ENCODE assay signal across 14 cellular contexts in genomic region chr7:973312-973711, GRCh38. TPM values are rescaled to one million over a fixed set of nuclear protein-coding genes. Genes with fewer than 3 reads are reported as not detected.
DNase-seq lines count a peak whose midpoint lies in the region; ATAC-seq and TF ChIP-seq lines count a peak whose summit lies in the region.
"Had no signal": no experiment of that assay in that cellular context is flagged by ENCODE, and none has a peak within 500 bp of the region (broad histone marks: within the 10 kb centered on the region; RNA-seq: fewer than 3 reads in every experiment).

No MANE protein-coding gene starts in this region.

- TF ChIP-seq CTCF in OCI-LY7 (conservative IDR thresholded peaks at IDR 0.05; ENCODE audit: low read length) (no peak), brain (conservative IDR thresholded peaks at IDR 0.05) (no peak), uterus (IDR thresholded peaks at IDR 0.05) (no peak)

- H3K36me3 ChIP-seq in OCI-LY7 (ENCODE audit: insufficient read depth, low read length): peaks cover 50% of the 10 kb centered on the region
- no peaks in the 10 kb centered on the region for H3K36me3 ChIP-seq in uterus

- H3K9me2 ChIP-seq in OCI-LY7 (ENCODE audit: insufficient read depth, low read length): no peaks in the 10 kb centered on the region

- peak overlapping the region; percentile 89 for H3K4me2 ChIP-seq in OCI-LY7 (ENCODE audit: low read length)

- peaks cover 47% of the 10 kb centered on the region for H3K79me2 ChIP-seq in OCI-LY7 (ENCODE audit: insufficient read depth, low read depth, low read length)

- H3K27ac ChIP-seq in OCI-LY7 (ENCODE audit: low read depth, low read length, poor library complexity, severe bottlenecking) (no peak overlapping the region), uterus (no peak overlapping the region)
- H3K27ac ChIP-seq: left lung had no signal

- H3K36me3 Mint-ChIP-seq in activated naive CD4-positive, alpha-beta T cell treated with anti-CD3 and anti-CD28 coated beads for 36 hours (ENCODE audit: low read depth): peaks cover 20% of the 10 kb centered on the region
- H3K36me3 Mint-ChIP-seq in brain: peaks cover 22% of the 10 kb centered on the region
- H3K36me3 Mint-ChIP-seq in stimulated activated naive B cell treated with anti-CD40 and anti-IgM and Interleukin-4, amounts not matched to agents 10 μg/mL and 1 μg/mL and 100 μg/mL, for 72 hours: peaks cover 16 to 34% of the 10 kb centered on the region in 2 donors

- H3K27me3 Mint-ChIP-seq in activated naive CD4-positive, alpha-beta T cell treated with anti-CD3 and anti-CD28 coated beads for 36 hours (ENCODE audit: low read depth): no peaks in the 10 kb centered on the region
- H3K27me3 Mint-ChIP-seq in brain: peaks cover 10% of the 10 kb centered on the region
- H3K27me3 Mint-ChIP-seq in stimulated activated naive B cell treated with anti-CD40 and anti-IgM and Interleukin-4, amounts not matched to agents 10 μg/mL and 1 μg/mL and 100 μg/mL, for 72 hours: no peaks in the 10 kb centered on the region

- intact Hi-C loops in activated naive CD4-positive, alpha-beta T cell treated with anti-CD3 and anti-CD28 coated beads for 36 hours (cut with micrococcal nuclease): no loop called here
- intact Hi-C loops in OCI-LY7 (cut with micrococcal nuclease; ENCODE audit: unreplicated experiment): no loop called here
- intact Hi-C loops in uterus (cut with DNase I; ENCODE audit: low total_unique reads): no loop called here

- H3K4me1 Mint-ChIP-seq in activated naive CD4-positive, alpha-beta T cell treated with anti-CD3 and anti-CD28 coated beads for 36 hours (ENCODE audit: low read depth): peaks cover 33% of the 10 kb centered on the region
- H3K4me1 Mint-ChIP-seq in brain: peaks cover 62% of the 10 kb centered on the region
- peaks cover 24 to 52% of the 10 kb centered on the region in 2 donors for H3K4me1 Mint-ChIP-seq in stimulated activated naive B cell treated with anti-CD40 and anti-IgM and Interleukin-4, amounts not matched to agents 10 μg/mL and 1 μg/mL and 100 μg/mL, for 72 hours

- POLR2A ChIA-PET in OCI-LY7 (lab: Charles Lee): interaction anchor here (1.1 to 2.1 kb wide), 3 partner anchors 11 to 44 kb away, joined by 3 to 6 read pairs (median 5); no protein-coding TSS in a partner anchor

- no peak overlapping the region for H2AFZ ChIP-seq in OCI-LY7 (ENCODE audit: low read length)

- TF ChIP-seq POLR2A in uterus (IDR thresholded peaks at IDR 0.05): no peak

- H3K9me3 ChIP-seq in OCI-LY7 (ENCODE audit: low read length) (no peaks in the 10 kb centered on the region), uterus (no peaks in the 10 kb centered on the region)
- H3K9me3 ChIP-seq: heart right ventricle, left lung had no signal

- H4K20me1 ChIP-seq in OCI-LY7 (ENCODE audit: insufficient read depth, low read length): peaks cover 9% of the 10 kb centered on the region

- H3K4me1 ChIP-seq in OCI-LY7 (ENCODE audit: insufficient read depth, low read length, poor library complexity, severe bottlenecking) (peaks cover 61% of the 10 kb centered on the region), uterus (peaks cover 0 to 6% of the 10 kb centered on the region in 2 donors)

- peak overlapping the region; percentile 100 for H3K4me3 ChIP-seq in OCI-LY7 (ENCODE audit: low read depth, low read length, poor library complexity, severe bottlenecking)
- no peak overlapping the region for H3K4me3 ChIP-seq in uterus

- H3K9me3 Mint-ChIP-seq in activated naive CD4-positive, alpha-beta T cell treated with anti-CD3 and anti-CD28 coated beads for 36 hours: no peaks in the 10 kb centered on the region
- no peaks in the 10 kb centered on the region for H3K9me3 Mint-ChIP-seq in brain
- H3K9me3 Mint-ChIP-seq in stimulated activated naive B cell treated with anti-CD40 and anti-IgM and Interleukin-4, amounts not matched to agents 10 μg/mL and 1 μg/mL and 100 μg/mL, for 72 hours: no peaks in the 10 kb centered on the region

- peak overlapping the region; percentile 45 for H3K4me3 Mint-ChIP-seq in activated naive CD4-positive, alpha-beta T cell treated with anti-CD3 and anti-CD28 coated beads for 36 hours
- peak overlapping the region; percentile 54 to 95 (median 93) for H3K4me3 Mint-ChIP-seq in brain
- H3K4me3 Mint-ChIP-seq in stimulated activated naive B cell treated with anti-CD40 and anti-IgM and Interleukin-4, amounts not matched to agents 10 μg/mL and 1 μg/mL and 100 μg/mL, for 72 hours: peak overlapping the region; percentile 17 to 55

- ATAC-seq in stimulated activated naive B cell treated with anti-CD40 and anti-IgM and Interleukin-4, amounts not matched to agents 10 μg/mL and 1 μg/mL and 100 μg/mL, for 72 hours (replicated peaks): no peak
- ATAC-seq: heart right ventricle, left lung had no signal

- BruUV-seq in OCI-LY7 (replicated peaks; lab: Mats Ljungman, UMichigan): no TSS peak

- no peaks in the 10 kb centered on the region for H3K27me3 ChIP-seq in uterus
- H3K27me3 ChIP-seq: heart right ventricle, left lung had no signal

- no peak for DNase-seq in activated naive CD4-positive, alpha-beta T cell treated with anti-CD3 and anti-CD28 coated beads for 36 hours
- no peak for DNase-seq in activated naive CD4-positive, alpha-beta T cell treated with Interleukin-2 at 50 U/mL for 16 hours
- no peak for DNase-seq in OCI-LY7 (ENCODE audit: low spot score)
- DNase-seq in stimulated activated naive B cell treated with anti-CD40 and anti-IgM and Interleukin-4, amounts not matched to agents 10 μg/mL and 1 μg/mL and 100 μg/mL, for 72 hours: no peak
- DNase-seq in SIG-M5 (lab: John Stamatoyannopoulos, UW): no peak
- DNase-seq in NCI-H2227 (lab: John Stamatoyannopoulos, UW; ENCODE audit: unreplicated experiment): no peak
- DNase-seq in uterus: no peak
- DNase-seq: HCEC 1CT; heart right ventricle; left lung; NCI-H1930; NK-92 treated with Interleukin-12 subunit alpha and Interleukin-12 subunit beta, amount 100 ng/mL, for 24 hours; posterior cingulate gyrus had no signal

- no peak overlapping the region for H3K27ac Mint-ChIP-seq in activated naive CD4-positive, alpha-beta T cell treated with anti-CD3 and anti-CD28 coated beads for 36 hours
- peak overlapping the region in 1 of 5 experiments; percentile 13 for H3K27ac Mint-ChIP-seq in brain
- peak overlapping the region; percentile 47 for H3K27ac Mint-ChIP-seq in stimulated activated naive B cell treated with anti-CD40 and anti-IgM and Interleukin-4, amounts not matched to agents 10 μg/mL and 1 μg/mL and 100 μg/mL, for 72 hours

- CTCF ChIA-PET in activated naive CD4-positive, alpha-beta T cell treated with anti-CD3 and anti-CD28 coated beads for 36 hours (lab: Charles Lee): interaction anchor here (2.2 to 6.2 kb wide), 3 partner anchors 20 to 92 kb away, joined by 6 to 38 read pairs (median 31); no protein-coding TSS in a partner anchor
- CTCF ChIA-PET in OCI-LY7 (lab: Charles Lee; ENCODE audit: unreplicated experiment): interaction anchor here (0.6 to 0.8 kb wide), 2 partner anchors 92 to 126 kb away, joined by 3 to 4 read pairs; no protein-coding TSS in a partner anchor

RNA-seq across cellular contexts. Expression of gene COX19, which starts 2.0 kb away (rescaled TPM):
- 10 to 100 TPM; 12.6 to 15.2 TPM for total RNA-seq in activated naive CD4-positive, alpha-beta T cell treated with anti-CD3 and anti-CD28 coated beads for 36 hours
- total RNA-seq in OCI-LY7 (2014; rRNA removed; shearing (Covaris generic)): 20.3 and 23.2 TPM in 2 replicates
- total RNA-seq in OCI-LY7 (2022): 43.1 and 45.7 TPM in 2 replicates
- 2.4 TPM for polyA plus RNA-seq in brain (ENCODE audit: insufficient read depth, low read depth, low replicate concordance)
- 10 to 100 TPM in 3 of 4 donors, 1 to 10 TPM in 1; 2.6 to 32.5 (median 20.1) TPM for total RNA-seq in uterus

RNA-seq across cellular contexts. Expression of gene CYP2W1, which starts 9.7 kb away (rescaled TPM):
- not detected for total RNA-seq in activated naive CD4-positive, alpha-beta T cell treated with anti-CD3 and anti-CD28 coated beads for 36 hours
- 0.31 TPM in 1 of 2 replicates, not detected in the other for total RNA-seq in OCI-LY7 (2014; rRNA removed; shearing (Covaris generic))
- total RNA-seq in OCI-LY7 (2022) (1.3 and 1.5 TPM in 2 replicates), uterus (1 to 10 TPM in 1 of 4 donors, not detected in 3; 6.6 TPM)
- polyA plus RNA-seq in brain (ENCODE audit: insufficient read depth, low read depth, low replicate concordance): not detected
- total RNA-seq: heart right ventricle, left lung had no signal
- polyA plus RNA-seq: heart right ventricle had no signal

RNA-seq across cellular contexts. Expression of gene ADAP1, which starts 18.8 kb away (rescaled TPM):
- 1 to 10 TPM; 8.0 to 9.9 TPM for total RNA-seq in activated naive CD4-positive, alpha-beta T cell treated with anti-CD3 and anti-CD28 coated beads for 36 hours
- 0.41 and 2.4 TPM in 2 replicates for total RNA-seq in OCI-LY7 (2014; rRNA removed; shearing (Covaris generic))
- total RNA-seq in OCI-LY7 (2022): 7.0 and 7.7 TPM in 2 replicates
- polyA plus RNA-seq in brain (ENCODE audit: insufficient read depth, low read depth, low replicate concordance): 60.1 TPM
- 10 to 100 TPM in 2 of 4 donors, 1 to 10 TPM in 2; 3.2 to 17.4 (median 10.9) TPM for total RNA-seq in uterus

Comparison
In these comparisons a context has a peak if more than half of its experiments do, and no peak if none do; other contexts are left out.
1. H3K4me3 Mint-ChIP-seq: peak in every context shown above with its lines; median percentile 93 in brain; 45 in activated naive CD4-positive, alpha-beta T cell treated with anti-CD3 and anti-CD28 coated beads for 36 hours; 36 in stimulated activated naive B cell treated with anti-CD40 and anti-IgM and Interleukin-4, amounts not matched to agents 10 μg/mL and 1 μg/mL and 100 μg/mL, for 72 hours.